In the genomic region with DNA sequence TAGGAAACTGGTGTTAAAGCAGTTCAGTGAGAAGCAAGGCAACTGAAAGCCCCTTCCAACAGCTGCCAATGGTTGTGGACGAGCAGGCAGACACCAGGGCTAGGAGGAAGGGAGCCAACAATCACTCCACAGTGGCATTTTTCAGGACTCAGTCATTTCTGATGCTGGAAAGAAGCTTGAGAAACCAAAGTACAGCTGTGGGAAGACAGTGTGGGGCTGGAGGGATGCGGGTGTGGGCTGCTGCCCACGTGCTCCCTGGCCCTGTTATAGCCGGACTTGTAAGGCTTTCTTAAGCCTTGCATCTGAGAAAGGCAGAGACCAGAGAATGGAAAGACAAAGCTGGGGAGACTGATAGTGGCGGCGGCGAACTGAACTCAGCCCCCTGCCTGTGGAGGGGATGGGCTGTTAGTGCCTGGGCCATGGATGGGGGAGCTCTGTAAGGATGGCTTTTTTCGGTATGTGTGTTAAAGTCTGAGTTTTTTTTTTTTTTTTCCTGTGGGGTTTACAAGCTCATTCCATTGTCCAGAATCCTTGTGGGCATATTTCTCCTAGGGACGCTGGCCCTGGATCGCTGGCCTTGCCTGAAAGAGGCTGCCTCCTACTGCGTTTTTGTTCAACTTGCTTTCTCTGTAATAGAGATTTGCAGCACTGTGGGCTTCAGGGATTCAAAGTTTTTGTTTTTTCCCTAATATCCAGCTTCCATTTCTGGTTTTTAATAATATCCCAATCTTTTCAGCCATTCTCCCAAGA, we compare ENCODE assay signal across 9 cellular contexts.
A peak's percentile ranks its signal among the peaks of the same experiment; 100 is the strongest.
DNase-seq lines count a peak whose midpoint lies in the region; ATAC-seq and TF ChIP-seq lines count a peak whose summit lies in the region.
"Had no signal": no experiment of that assay in that cellular context is flagged by ENCODE, and none has a peak within 500 bp of the region (broad histone marks: within the 10 kb centered on the region; RNA-seq: fewer than 3 reads in every experiment).

No MANE protein-coding gene starts in this region.

- peaks cover 38% of the 10 kb centered on the region for H3K36me3 Mint-ChIP-seq in activated naive CD4-positive, alpha-beta T cell treated with anti-CD3 and anti-CD28 coated beads for 36 hours (ENCODE audit: low read depth)

- CTCF ChIA-PET in activated naive CD4-positive, alpha-beta T cell treated with anti-CD3 and anti-CD28 coated beads for 36 hours (lab: Charles Lee): interaction anchor here (0.6 to 2.3 kb wide), 7 partner anchors 15 to 494 kb away, joined by 3 to 7 read pairs (median 4); no protein-coding TSS in a partner anchor
- CTCF ChIA-PET in mammary epithelial cell (lab: Charles Lee; ENCODE audit: low non-redundant PET): no interaction called here

- no peak overlapping the region for H3K4me3 Mint-ChIP-seq in activated naive CD4-positive, alpha-beta T cell treated with anti-CD3 and anti-CD28 coated beads for 36 hours

- no TSS peak for BruUV-seq in mammary epithelial cell (replicated peaks; lab: Mats Ljungman, UMichigan)

- no peaks in the 10 kb centered on the region for H4K20me1 ChIP-seq in mammary epithelial cell (ENCODE audit: insufficient read depth, low read length)

- no peak overlapping the region for H3K4me2 ChIP-seq in mammary epithelial cell (ENCODE audit: insufficient read depth, low read depth, low read length)

- H3K27ac ChIP-seq in mammary epithelial cell (ENCODE audit: insufficient read depth, low read depth, low read length): no peak overlapping the region
- peak overlapping the region; percentile 2 for H3K27ac ChIP-seq in lower lobe of right lung
- peak overlapping the region; percentile 25 for H3K27ac ChIP-seq in upper lobe of right lung
- no peak overlapping the region for H3K27ac ChIP-seq in suprapubic skin

- no peaks in the 10 kb centered on the region for H3K79me2 ChIP-seq in mammary epithelial cell (ENCODE audit: insufficient read depth, low read length)

- H3K4me1 Mint-ChIP-seq in activated naive CD4-positive, alpha-beta T cell treated with anti-CD3 and anti-CD28 coated beads for 36 hours (ENCODE audit: low read depth): peaks cover 80% of the 10 kb centered on the region

- H3K4me3 ChIP-seq in mammary epithelial cell (replicated peaks in 1 of 3; ENCODE audit: insufficient read depth in 1 of 3, low read depth in 2 of 3, low read length in 3 of 3) (no peak overlapping the region), lower lobe of right lung (no peak overlapping the region), upper lobe of right lung (no peak overlapping the region), suprapubic skin (no peak overlapping the region)

- DNase-seq in activated naive CD4-positive, alpha-beta T cell treated with anti-CD3 and anti-CD28 coated beads for 36 hours: no peak
- no peak for DNase-seq in activated naive CD4-positive, alpha-beta T cell treated with anti-CD3 and anti-CD28 coated beads, Interleukin-2, amount 50 U/mL, for 16 hours
- DNase-seq in mammary epithelial cell: no peak
- DNase-seq in lower lobe of right lung: no peak
- no peak for DNase-seq in upper lobe of right lung
- DNase-seq in D341Med (ENCODE audit: low spot score): no peak
- DNase-seq in suprapubic skin (ENCODE audit: low spot score in 2 of 2): no peak
- DNase-seq: CD4-positive, CD25-positive, alpha-beta regulatory T cell had no signal

- H3K36me3 ChIP-seq in mammary epithelial cell (ENCODE audit: insufficient read depth, low read length) (no peaks in the 10 kb centered on the region), lower lobe of right lung (no peaks in the 10 kb centered on the region), upper lobe of right lung (no peaks in the 10 kb centered on the region), suprapubic skin (no peaks in the 10 kb centered on the region)

- no peak overlapping the region for H3K9ac ChIP-seq in mammary epithelial cell (ENCODE audit: insufficient read depth, low read length)

- no peak for TF ChIP-seq EP300 in suprapubic skin (IDR thresholded peaks at IDR 0.05)

- H3K27me3 ChIP-seq in mammary epithelial cell (ENCODE audit: insufficient read depth, low read length) (no peaks in the 10 kb centered on the region), lower lobe of right lung (ENCODE audit: low read depth) (no peaks in the 10 kb centered on the region), upper lobe of right lung (no peaks in the 10 kb centered on the region), suprapubic skin (no peaks in the 10 kb centered on the region)

- H3K9me3 ChIP-seq in mammary epithelial cell (replicated peaks; ENCODE audit: insufficient read depth, low read length) (no peaks in the 10 kb centered on the region), lower lobe of right lung (no peaks in the 10 kb centered on the region), upper lobe of right lung (no peaks in the 10 kb centered on the region), suprapubic skin (no peaks in the 10 kb centered on the region)

- no peak for TF ChIP-seq POLR2A in suprapubic skin (IDR thresholded peaks at IDR 0.05)

- intact Hi-C loops in activated naive CD4-positive, alpha-beta T cell treated with anti-CD3 and anti-CD28 coated beads for 36 hours (cut with micrococcal nuclease): no loop called here
- intact Hi-C loops in mammary epithelial cell (cut with micrococcal nuclease): no loop called here
- intact Hi-C loops in lower lobe of right lung (cut with DNase I): no loop called here
- intact Hi-C loops in upper lobe of right lung (cut with DNase I): no loop called here

- 73% methylated on average over 11 of the region's 11 CpGs for WGBS in mammary epithelial cell (ENCODE audit: low coverage, missing lambda C conversion rate)
- 81% methylated on average over 11 of the region's 11 CpGs for WGBS in suprapubic skin

- peaks cover 11% of the 10 kb centered on the region for H3K4me1 ChIP-seq in mammary epithelial cell (ENCODE audit: insufficient read depth, low read length)
- peaks cover 3% of the 10 kb centered on the region for H3K4me1 ChIP-seq in lower lobe of right lung
- no peaks in the 10 kb centered on the region for H3K4me1 ChIP-seq in upper lobe of right lung
- H3K4me1 ChIP-seq in suprapubic skin: peaks cover 3% of the 10 kb centered on the region

- dilution Hi-C loops in mammary epithelial cell (cut with HindIII; ENCODE audit: low sequenced_read_pairs): no loop called here

- no peaks in the 10 kb centered on the region for H3K27me3 Mint-ChIP-seq in activated naive CD4-positive, alpha-beta T cell treated with anti-CD3 and anti-CD28 coated beads for 36 hours (ENCODE audit: low read depth)

- H2AFZ ChIP-seq in mammary epithelial cell (ENCODE audit: low read depth, low read length): peak overlapping the region; percentile 37

- in situ Hi-C loops in mammary epithelial cell (cut with MboI; ENCODE audit: low sequenced_read_pairs in 2 of 2): loop anchor here in 1 of 2 donors (25.0 kb wide), 1 partner anchor 301 kb away; a partner anchor contains a TSS

- peak overlapping the region; percentile 55 for H3K27ac Mint-ChIP-seq in activated naive CD4-positive, alpha-beta T cell treated with anti-CD3 and anti-CD28 coated beads for 36 hours

- ATAC-seq in lower lobe of right lung: peak; percentile 66 to 70
- ATAC-seq in upper lobe of right lung: peak; percentile 58
- ATAC-seq in GM18520 (IDR thresholded peaks at IDR 0.05; ENCODE audit: unreplicated experiment): no peak

- H3K9me3 Mint-ChIP-seq in activated naive CD4-positive, alpha-beta T cell treated with anti-CD3 and anti-CD28 coated beads for 36 hours: no peaks in the 10 kb centered on the region
- H3K9me3 Mint-ChIP-seq: CD4-positive, CD25-positive, alpha-beta regulatory T cell had no signal

- TF ChIP-seq CTCF in mammary epithelial cell (conservative IDR thresholded peaks at IDR 0.05 in 1 of 2, IDR thresholded peaks at IDR 0.05 in 1 of 2; ENCODE audit: extremely low read depth in 1 of 2, insufficient read depth in 1 of 2, low read depth in 1 of 2, low read length in 2 of 2) (no peak), lower lobe of right lung (IDR thresholded peaks at IDR 0.05) (no peak), upper lobe of right lung (IDR thresholded peaks at IDR 0.05) (no peak), suprapubic skin (IDR thresholded peaks at IDR 0.05) (no peak)

Comparison
In these comparisons a context has a peak if more than half of its experiments do, and no peak if none do; other contexts are left out.
1. H3K27ac ChIP-seq: peak in lower lobe of right lung (single experiment) and upper lobe of right lung (single experiment); none in mammary epithelial cell (single experiment) and suprapubic skin (single experiment).